ENCODE assay signal across 8 cellular contexts in genomic region chr17:42387663-42388380, GRCh38. TPM values are rescaled to one million over a fixed set of nuclear protein-coding genes. Genes with fewer than 3 reads are reported as not detected.
A peak's percentile ranks its signal among the peaks of the same experiment; 100 is the strongest.
DNase-seq lines count a peak whose midpoint lies in the region; ATAC-seq, FAIRE-seq and TF ChIP-seq lines count a peak whose summit lies in the region.

No MANE protein-coding gene starts in this region.

- H3K4me3 ChIP-seq in GM12875 (ENCODE audit: low read depth, low read length) (peak overlapping the region; percentile 93), astrocyte of the cerebellum (ENCODE audit: low read depth, low read length) (peak overlapping the region; percentile 70), iPS-18a (ENCODE audit: low read length) (peak overlapping the region; percentile 88), skeletal muscle tissue (ENCODE audit: low read length in 3 of 3) (peak overlapping the region; percentile 89 to 95 (median 91))

- H3K4me1 ChIP-seq in iPS-18a (ENCODE audit: control insufficient read depth, low read depth, low read length) (peaks cover 14% of the 10 kb centered on the region), skeletal muscle tissue (ENCODE audit: control insufficient read depth in 3 of 3, insufficient read depth in 3 of 3, low read length in 3 of 3) (peaks cover 10 to 29% (median 19%) of the 10 kb centered on the region in 3 donors)

- H3K36me3 ChIP-seq in iPS-18a (ENCODE audit: control insufficient read depth, low read depth, low read length) (peaks cover 5% of the 10 kb centered on the region), skeletal muscle tissue (ENCODE audit: control insufficient read depth in 3 of 3, insufficient read depth in 3 of 3, low read length in 3 of 3) (peaks cover 0 to 3% (median 0%) of the 10 kb centered on the region in 3 donors)

- no peaks in the 10 kb centered on the region for H3K27me3 ChIP-seq in iPS-18a (ENCODE audit: control insufficient read depth, insufficient read depth, low read length)
- no peaks in the 10 kb centered on the region for H3K27me3 ChIP-seq in skeletal muscle tissue (ENCODE audit: control insufficient read depth in 3 of 3, insufficient read depth in 3 of 3, low read length in 3 of 3)

- DNase-seq in RCC 7860 (ENCODE audit: low spot score) (peak; percentile 54), astrocyte of the cerebellum (ENCODE audit: low read depth) (no peak), NCI-H1436 (lab: John Stamatoyannopoulos, UW) (no peak), epidermal melanocyte (ENCODE audit: insufficient read length, low spot score) (no peak)

- H3K27ac ChIP-seq in iPS-18a (ENCODE audit: low read length) (no peak overlapping the region), skeletal muscle tissue (ENCODE audit: low read depth, low read length) (peak overlapping the region; percentile 99)

- in situ Hi-C loops in astrocyte of the cerebellum (cut with HindIII; ENCODE audit: low sequenced_read_pairs), result no loop called here

- H3K9ac ChIP-seq in iPS-18a (ENCODE audit: low read length) (peak overlapping the region; percentile 77), skeletal muscle tissue (ENCODE audit: low read depth in 1 of 3, low read length in 3 of 3) (peak overlapping the region; percentile 93 to 99 (median 94))

- peak; percentile 3 for ATAC-seq in HG03280 (IDR thresholded peaks at IDR 0.05; ENCODE audit: unreplicated experiment)

- no peak for FAIRE-seq in RCC 7860 (lab: Jason Lieb, UNC)

- H3K9me3 ChIP-seq in iPS-18a (ENCODE audit: control insufficient read depth, low read depth, low read length) (no peaks in the 10 kb centered on the region), skeletal muscle tissue (ENCODE audit: control insufficient read depth in 3 of 3, low read length in 3 of 3) (no peaks in the 10 kb centered on the region)

- no peak for TF ChIP-seq CTCF in GM12875 (IDR thresholded peaks at IDR 0.05; ENCODE audit: borderline replicate concordance, insufficient read depth, low read depth, low read length)
- TF ChIP-seq CTCF in astrocyte of the cerebellum (IDR thresholded peaks at IDR 0.05; ENCODE audit: low read depth, low read length, missing control alignments), result no peak

RNA-seq across cellular contexts. Expression of gene STAT3, which starts 0.4 kb away (rescaled TPM):
- 44.9 TPM for total RNA-seq in skeletal muscle tissue

RNA-seq across cellular contexts. Expression of gene CAVIN1, which starts 35.2 kb away (rescaled TPM):
- total RNA-seq in skeletal muscle tissue, result 238 TPM
